In the genomic region with DNA sequence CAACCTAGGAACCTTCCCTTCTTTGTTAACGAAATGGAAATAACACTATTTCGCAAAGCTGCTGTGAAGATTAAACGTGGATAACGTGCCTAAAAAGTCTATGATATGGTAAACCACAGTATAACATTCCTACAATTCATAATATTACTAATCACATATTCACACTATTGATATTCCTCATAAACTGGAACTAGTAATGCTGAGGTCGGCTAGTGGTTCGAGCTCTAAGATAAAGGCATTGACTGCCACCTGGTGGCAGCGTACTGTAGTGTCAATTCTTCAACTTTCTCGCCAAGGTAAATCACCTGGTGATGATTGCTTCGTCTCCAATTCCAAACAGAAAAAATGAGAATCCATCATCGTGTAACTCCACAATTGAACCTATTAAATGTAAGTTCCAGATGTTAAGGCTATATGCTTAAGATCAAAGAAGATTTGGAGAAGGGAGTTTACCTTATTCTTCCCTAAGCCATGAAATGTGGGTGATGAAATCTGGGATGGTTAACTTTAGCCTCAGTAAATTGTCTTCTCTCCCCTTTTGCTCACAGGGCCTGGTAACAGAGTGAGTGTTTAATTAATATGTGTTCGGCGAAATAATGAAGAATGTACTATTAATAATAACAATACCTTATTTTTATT, we compare ENCODE assay signal across 8 cellular contexts.
A peak's percentile ranks its signal among the peaks of the same experiment; 100 is the strongest.
DNase-seq lines count a peak whose midpoint lies in the region; ATAC-seq and TF ChIP-seq lines count a peak whose summit lies in the region.

No MANE protein-coding gene starts in this region.

- ATAC-seq in GM21360 (IDR thresholded peaks at IDR 0.05; ENCODE audit: unreplicated experiment) (peak; percentile 84), SK-N-SH treated with all-trans-retinoic acid at 6 μM for 48 hours (0 out of 3 replicates have a peak, but pooled peaks have one; percentile 26), GM18873 (IDR thresholded peaks at IDR 0.05; ENCODE audit: low FRiP score, unreplicated experiment) (no peak)

- no peak overlapping the region for H3K4me2 ChIP-seq in KMS-11

- no peaks in the 10 kb centered on the region for H3K79me2 ChIP-seq in KMS-11 (ENCODE audit: insufficient read depth, low read depth)

- no peaks in the 10 kb centered on the region for H3K4me1 ChIP-seq in KMS-11 (ENCODE audit: low read depth, poor library complexity, severe bottlenecking)

- DNase-seq in NCI-H446 (lab: John Stamatoyannopoulos, UW) (peak; percentile 11 to 38), NCI-H446 treated with DMSO at 0.1 percent for 48 hours (lab: John Stamatoyannopoulos, UW) (no peak), fibroblast of pulmonary artery (ENCODE audit: low read depth) (peak; percentile 41), retina (peak; percentile 51)

- TF ChIP-seq CTCF in KMS-11 (conservative IDR thresholded peaks at IDR 0.05; ENCODE audit: low read depth, low read length), result peak; percentile 80
- TF ChIP-seq CTCF in fibroblast of pulmonary artery (IDR thresholded peaks at IDR 0.05; ENCODE audit: low read length, missing control alignments), result peak; percentile 57

- H3K9ac ChIP-seq in KMS-11, result no peak overlapping the region

- H3K4me3 ChIP-seq in KMS-11 (IDR thresholded peaks at IDR 0.05; ENCODE audit: insufficient read depth, low read depth, low read length), result no peak overlapping the region
- H3K4me3 ChIP-seq in fibroblast of pulmonary artery (replicated peaks; ENCODE audit: low read depth, low read length), result no peak overlapping the region

- no peak overlapping the region for H2AFZ ChIP-seq in KMS-11 (ENCODE audit: low read depth)

- no peaks in the 10 kb centered on the region for H4K20me1 ChIP-seq in KMS-11 (ENCODE audit: insufficient read depth)

- H3K27me3 ChIP-seq in KMS-11 (ENCODE audit: insufficient read depth, low read depth), result no peaks in the 10 kb centered on the region

- no peak overlapping the region for H3K27ac ChIP-seq in KMS-11

- no peaks in the 10 kb centered on the region for H3K36me3 ChIP-seq in KMS-11 (ENCODE audit: insufficient read depth)

TF ChIP-seq in SK-N-SH treated with all-trans-retinoic acid at 6 μM for 48 hours, 23 proteins besides CTCF, POLR2A, EP300 and RAD21:
- TF ChIP-seq PATZ1 (CRISPR knock-in tag; IDR thresholded peaks at IDR 0.05; ENCODE audit: borderline replicate concordance), result no peak
- TF ChIP-seq PPARA (CRISPR knock-in tag; IDR thresholded peaks at IDR 0.05; ENCODE audit: borderline replicate concordance), result no peak
- TF ChIP-seq ZFP3 (CRISPR knock-in tag; IDR thresholded peaks at IDR 0.05), result no peak
- no peak for TF ChIP-seq TOX (CRISPR knock-in tag; IDR thresholded peaks at IDR 0.05; ENCODE audit: borderline replicate concordance)
TF ChIP-seq in SK-N-SH treated with all-trans-retinoic acid at 6 μM for 48 hours: peak in this region for 0.
